ENCODE assay signal across 22 cellular contexts in the genomic region with DNA sequence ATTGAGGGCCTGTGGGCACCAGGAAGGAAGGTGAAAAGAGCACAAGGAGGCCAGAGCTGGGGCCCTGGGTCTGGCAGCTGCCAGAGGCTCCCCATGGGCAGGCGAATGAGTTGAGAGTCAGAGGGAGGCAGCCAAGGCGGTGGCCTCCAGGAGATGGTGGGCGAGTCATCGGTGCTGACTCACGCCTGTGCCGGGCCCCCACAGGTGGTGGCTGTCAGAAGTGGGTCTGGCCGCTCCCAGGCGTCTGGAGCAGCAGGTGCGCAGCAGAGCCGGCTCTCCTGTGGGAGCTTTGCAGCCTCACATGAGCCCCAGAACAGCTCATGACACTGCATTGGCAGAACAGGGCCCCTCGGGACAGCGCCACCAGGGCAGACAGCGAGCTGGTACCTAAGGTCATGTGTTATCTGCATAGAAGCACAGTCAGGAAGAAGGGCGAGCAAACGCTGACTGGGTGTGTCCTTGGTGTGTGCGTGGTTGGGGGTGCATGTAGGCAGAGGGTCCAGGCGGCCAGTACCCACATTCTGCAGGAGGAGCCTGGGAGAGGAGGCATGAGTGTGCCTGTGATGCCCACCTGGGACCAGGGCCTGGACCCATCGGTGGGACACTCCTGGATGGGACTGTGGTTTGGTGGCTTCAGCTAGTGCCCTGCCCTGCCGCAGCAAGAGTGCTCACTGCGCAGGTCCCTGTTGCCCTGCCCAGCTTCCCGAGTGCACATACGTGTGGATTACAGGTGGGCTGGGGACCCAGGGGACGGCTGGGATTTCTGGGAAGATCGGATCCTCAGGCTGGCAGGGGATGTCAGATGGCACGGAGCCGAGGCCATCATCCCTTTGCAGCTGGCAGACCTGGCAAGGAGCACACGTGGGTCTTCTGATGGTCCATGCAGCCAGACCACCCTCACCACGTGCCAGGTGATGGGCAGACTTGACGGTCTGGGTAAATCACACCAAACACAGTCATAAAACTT.
DNase-seq lines count a peak whose midpoint lies in the region; ATAC-seq and TF ChIP-seq lines count a peak whose summit lies in the region.
"Had no signal": no experiment of that assay in that cellular context is flagged by ENCODE, and none has a peak within 500 bp of the region (broad histone marks: within the 10 kb centered on the region; RNA-seq: fewer than 3 reads in every experiment).

No MANE protein-coding gene starts in this region.

- intact Hi-C loops in CD8-positive, alpha-beta T cell (cut with DNase I, micrococcal nuclease): no loop called here

- no peak overlapping the region for H3K27ac ChIP-seq in CD8-positive, alpha-beta T cell (ENCODE audit: low read depth, low read length)
- H3K27ac ChIP-seq: 22Rv1, ascending aorta, BLaER1, hepatocyte, prostate gland had no signal

- H3K4me1 ChIP-seq in CD8-positive, alpha-beta T cell (ENCODE audit: insufficient read depth, low read length): no peaks in the 10 kb centered on the region
- H3K4me1 ChIP-seq: ascending aorta, BLaER1, prostate gland had no signal

- no peak for ATAC-seq in CD8-positive, alpha-beta T cell

- H3K9me3 ChIP-seq in CD8-positive, alpha-beta T cell (ENCODE audit: low read length): no peaks in the 10 kb centered on the region
- H3K9me3 ChIP-seq: ascending aorta, BLaER1, MG63, prostate gland had no signal

- H3K9me3 Mint-ChIP-seq in glutamatergic neuron (ENCODE audit: unreplicated experiment): peaks cover 34% of the 10 kb centered on the region
- H3K9me3 Mint-ChIP-seq in CD8-positive, alpha-beta T cell: no peaks in the 10 kb centered on the region
- H3K9me3 Mint-ChIP-seq: activated CD4-positive, alpha-beta T cell treated with anti-CD3 and anti-CD28 coated beads, Interleukin-2, amount 10 ng/mL, durations not matched to agents 24 days and 14 days; activated naive CD4-positive, alpha-beta T cell treated with anti-CD3 and anti-CD28 coated beads for 36 hours had no signal

- peak overlapping the region; percentile 52 for H3K4me3 Mint-ChIP-seq in glutamatergic neuron (ENCODE audit: unreplicated experiment)
- H3K4me3 Mint-ChIP-seq in CD8-positive, alpha-beta T cell: no peak overlapping the region
- H3K4me3 Mint-ChIP-seq: activated CD4-positive, alpha-beta T cell treated with anti-CD3 and anti-CD28 coated beads, Interleukin-2, amount 10 ng/mL, durations not matched to agents 24 days and 14 days; activated naive CD4-positive, alpha-beta T cell treated with anti-CD3 and anti-CD28 coated beads for 36 hours had no signal

- H3K27ac Mint-ChIP-seq in glutamatergic neuron (ENCODE audit: unreplicated experiment): peak overlapping the region; percentile 82
- H3K27ac Mint-ChIP-seq in CD8-positive, alpha-beta T cell: no peak overlapping the region
- H3K27ac Mint-ChIP-seq: activated CD4-positive, alpha-beta T cell treated with anti-CD3 and anti-CD28 coated beads, Interleukin-2, amount 10 ng/mL, durations not matched to agents 24 days and 14 days; activated naive CD4-positive, alpha-beta T cell treated with anti-CD3 and anti-CD28 coated beads for 36 hours had no signal

- POLR2A ChIA-PET in CD8-positive, alpha-beta T cell (lab: Charles Lee): no interaction called here

- TF ChIP-seq CTCF in glutamatergic neuron (IDR thresholded peaks at IDR 0.05; ENCODE audit: partially characterized antibody, unreplicated experiment): no peak
- TF ChIP-seq CTCF in CD8-positive, alpha-beta T cell (IDR thresholded peaks at IDR 0.05): no peak

- no peaks in the 10 kb centered on the region for H3K36me3 ChIP-seq in CD8-positive, alpha-beta T cell (ENCODE audit: insufficient read depth, low read length)
- H3K36me3 ChIP-seq: ascending aorta, BLaER1, MG63, prostate gland had no signal

- no peaks in the 10 kb centered on the region for H3K36me3 Mint-ChIP-seq in glutamatergic neuron (ENCODE audit: unreplicated experiment)
- no peaks in the 10 kb centered on the region for H3K36me3 Mint-ChIP-seq in CD8-positive, alpha-beta T cell

- H3K4me3 ChIP-seq in CD8-positive, alpha-beta T cell (ENCODE audit: low read depth, low read length): no peak overlapping the region
- H3K4me3 ChIP-seq: ascending aorta, BLaER1, hepatocyte, MG63, prostate gland had no signal

- peaks cover 53% of the 10 kb centered on the region for H3K4me1 Mint-ChIP-seq in glutamatergic neuron (ENCODE audit: low read depth, unreplicated experiment)
- no peaks in the 10 kb centered on the region for H3K4me1 Mint-ChIP-seq in CD8-positive, alpha-beta T cell (ENCODE audit: low read depth)
- H3K4me1 Mint-ChIP-seq: activated CD4-positive, alpha-beta T cell treated with anti-CD3 and anti-CD28 coated beads, Interleukin-2, amount 10 ng/mL, durations not matched to agents 24 days and 14 days had no signal

- H3K27me3 ChIP-seq in CD8-positive, alpha-beta T cell (ENCODE audit: insufficient read depth, low read length): no peaks in the 10 kb centered on the region
- H3K27me3 ChIP-seq: ascending aorta, BLaER1, MG63 had no signal

- CTCF ChIA-PET in CD8-positive, alpha-beta T cell (lab: Charles Lee): no interaction called here

- DNase-seq in DMS 273 (lab: John Stamatoyannopoulos, UW; ENCODE audit: unreplicated experiment) (peak; percentile 25), DMS 273 treated with DMSO at 0.1 percent for 48 hours (lab: John Stamatoyannopoulos, UW) (no peak), A172 (ENCODE audit: low spot score) (peak; percentile 11), NCI-H2196 treated with DMSO at 0.1 percent for 48 hours (lab: John Stamatoyannopoulos, UW; ENCODE audit: unreplicated experiment) (peak; percentile 16), glutamatergic neuron (no peak), dedifferentiated amniotic fluid mesenchymal stem cell (ENCODE audit: extremely low spot score) (no peak), NCI-H1694 treated with DMSO at 0.1 percent for 48 hours (lab: John Stamatoyannopoulos, UW) (no peak)
- no peak for DNase-seq in CD8-positive, alpha-beta T cell
- DNase-seq: activated CD4-positive, alpha-beta T cell treated with anti-CD3 and anti-CD28 coated beads, Interleukin-2, amount 10 ng/mL, durations not matched to agents 24 days and 14 days; activated naive CD4-positive, alpha-beta T cell treated with anti-CD3 and anti-CD28 coated beads for 36 hours; kidney glomerular epithelial cell; MG63; midbrain; NCI-H2029; NCI-H748 treated with DMSO at 0.1 percent for 48 hours; small intestine; stimulated activated CD8-positive, alpha-beta memory T cell treated with anti-CD3 and anti-CD28 coated beads, Interleukin-4, amount 100 ng/mL, for 48 hours had no signal

- peaks cover 44% of the 10 kb centered on the region for H3K27me3 Mint-ChIP-seq in glutamatergic neuron (ENCODE audit: unreplicated experiment)
- peaks cover 11% of the 10 kb centered on the region for H3K27me3 Mint-ChIP-seq in CD8-positive, alpha-beta T cell (ENCODE audit: low read depth)
- H3K27me3 Mint-ChIP-seq: activated CD4-positive, alpha-beta T cell treated with anti-CD3 and anti-CD28 coated beads, Interleukin-2, amount 10 ng/mL, durations not matched to agents 24 days and 14 days had no signal

Comparison
In these comparisons a context has a peak if more than half of its experiments do, and no peak if none do; other contexts are left out.
1. DNase-seq: peak in DMS 273 (single experiment), A172 (single experiment) and NCI-H2196 treated with DMSO at 0.1 percent for 48 hours (single experiment); none in DMS 273 treated with DMSO at 0.1 percent for 48 hours (single experiment), glutamatergic neuron (single experiment), dedifferentiated amniotic fluid mesenchymal stem cell (single experiment), CD8-positive, alpha-beta T cell (0 of 7) and NCI-H1694 treated with DMSO at 0.1 percent for 48 hours (single experiment).